9 cellular contexts compared by ENCODE assay signal in genomic region chr12:50934981-50935807, GRCh38. TPM values are rescaled to one million over a fixed set of nuclear protein-coding genes. Genes with fewer than 3 reads are reported as not detected.
DNase-seq lines count a peak whose midpoint lies in the region; ATAC-seq, FAIRE-seq and TF ChIP-seq lines count a peak whose summit lies in the region.
"Had no signal": no experiment of that assay in that cellular context is flagged by ENCODE, and none has a peak within 500 bp of the region (broad histone marks: within the 10 kb centered on the region; RNA-seq: fewer than 3 reads in every experiment).

No MANE protein-coding gene starts in this region.

- no peaks in the 10 kb centered on the region for H3K27me3 ChIP-seq in SJSA1 (replicated peaks)
- H3K27me3 ChIP-seq in pancreas, result no peaks in the 10 kb centered on the region

- intact Hi-C loops in pancreas (cut with DNase I), result no loop called here

- peaks cover 66% of the 10 kb centered on the region for H3K4me1 ChIP-seq in SJSA1 (replicated peaks)
- peaks cover 8 to 21% (median 20%) of the 10 kb centered on the region in 3 donors for H3K4me1 ChIP-seq in pancreas

- H3K4me3 Mint-ChIP-seq in effector memory CD8-positive, alpha-beta T cell, result no peak overlapping the region

- H3K27me3 Mint-ChIP-seq in effector memory CD8-positive, alpha-beta T cell, result no peaks in the 10 kb centered on the region

- H3K36me3 ChIP-seq in SJSA1 (no peaks in the 10 kb centered on the region), pancreas (peaks cover 0 to 4% (median 0%) of the 10 kb centered on the region in 3 donors)

- peaks cover 12% of the 10 kb centered on the region for H3K36me3 Mint-ChIP-seq in effector memory CD8-positive, alpha-beta T cell (ENCODE audit: insufficient read depth)

- H3K9me3 Mint-ChIP-seq in effector memory CD8-positive, alpha-beta T cell, result no peaks in the 10 kb centered on the region

- peak; percentile 37 to 42 for DNase-seq in AML-193 (lab: John Stamatoyannopoulos, UW)
- peak in 1 of 2 experiments; percentile 70 for DNase-seq in SJSA1 (ENCODE audit: low read depth in 1 of 2, low spot score in 2 of 2)
- DNase-seq in fibroblast of peridontal ligament (ENCODE audit: extremely low read depth), result peak; percentile 68
- DNase-seq in pancreas, result no peak
- DNase-seq in midbrain (lab: John Stamatoyannopoulos, UW), result no peak
- DNase-seq in effector memory CD8-positive, alpha-beta T cell, result no peak
- DNase-seq in cortex of kidney (lab: John Stamatoyannopoulos, UW), result no peak
- DNase-seq: NCI-H82 had no signal

- no peak for TF ChIP-seq CTCF in pancreas (IDR thresholded peaks at IDR 0.05)

- ATAC-seq in pancreas (peak; percentile 26 to 60 (median 45)), GM18517 (IDR thresholded peaks at IDR 0.05; ENCODE audit: unreplicated experiment) (no peak)
- no peak for ATAC-seq in effector memory CD8-positive, alpha-beta T cell (replicated peaks)

- WGBS in pancreas, 2 donors, result 45 to 51% methylated on average over 6 of the region's 6 CpGs

- H3K27ac ChIP-seq in SJSA1, result peak overlapping the region; percentile 82
- H3K27ac ChIP-seq in pancreas, result peak overlapping the region in 2 of 4 donors; percentile 24 to 65

- H3K4me1 Mint-ChIP-seq in effector memory CD8-positive, alpha-beta T cell (ENCODE audit: low read depth in 2 of 2), result no peaks in the 10 kb centered on the region

- H3K27ac Mint-ChIP-seq in effector memory CD8-positive, alpha-beta T cell, result peak overlapping the region in 1 of 2 donors; percentile 25

- no peaks in the 10 kb centered on the region for H3K9me3 ChIP-seq in SJSA1 (replicated peaks)
- no peaks in the 10 kb centered on the region for H3K9me3 ChIP-seq in pancreas

- peak; percentile 9 for FAIRE-seq in pancreas (lab: Jason Lieb, UNC)

- H3K4me3 ChIP-seq in SJSA1 (no peak overlapping the region), pancreas (no peak overlapping the region)

RNA-seq across cellular contexts. Expression of gene HIGD1C, which starts 17.1 kb away (rescaled TPM):
- not detected in 2 replicates for total RNA-seq in SJSA1 (2014; rRNA removed; shearing (Covaris generic))
- total RNA-seq in pancreas, result not detected
- not detected for polyA plus RNA-seq in pancreas

Comparison
In these comparisons a context has a peak if more than half of its experiments do, and no peak if none do; other contexts are left out.
1. DNase-seq: peak in AML-193 (2 of 2) and fibroblast of peridontal ligament (single experiment); none in pancreas (0 of 6), midbrain (single experiment), effector memory CD8-positive, alpha-beta T cell (0 of 3) and cortex of kidney (single experiment).
2. ATAC-seq: peak in pancreas (4 of 4); none in GM18517 (single experiment) and effector memory CD8-positive, alpha-beta T cell (single experiment).